Comparison of ENCODE assay signal across 8 cellular contexts in genomic region chr4:139453371-139454110, GRCh38. TPM values are rescaled to one million over a fixed set of nuclear protein-coding genes. Genes with fewer than 3 reads are reported as not detected.
A peak's percentile ranks its signal among the peaks of the same experiment; 100 is the strongest.
DNase-seq lines count a peak whose midpoint lies in the region; ATAC-seq and TF ChIP-seq lines count a peak whose summit lies in the region.

No MANE protein-coding gene starts in this region.

- TF ChIP-seq CTCF in ascending aorta (IDR thresholded peaks at IDR 0.05) (peak in 2 of 3 experiments; percentile 4 to 28), uterus (IDR thresholded peaks at IDR 0.05) (peak in 1 of 4 experiments; percentile 7)

- peak overlapping the region; percentile 92 to 93 for H3K4me3 ChIP-seq in ascending aorta
- H3K4me3 ChIP-seq in right cardiac atrium (ENCODE audit: low read length) = peak overlapping the region; percentile 83
- peak overlapping the region; percentile 94 to 97 for H3K4me3 ChIP-seq in uterus

- intact Hi-C loops in ascending aorta (cut with DNase I) (loop anchor here (1.0 to 10.0 kb wide), 7 partner anchors 79 to 1071 kb away; partner anchors contain the start of genes ELMOD2, MAML3, NAA15 and NOCT), right cardiac atrium (cut with DNase I) (no loop called here), uterus (cut with DNase I; ENCODE audit: low total_unique reads) (loop anchor here (10.0 kb wide), 1 partner anchor 101 kb away; the partner anchor contains the start of gene SETD7)

- ATAC-seq in GM18505 (IDR thresholded peaks at IDR 0.05; ENCODE audit: unreplicated experiment) (peak; percentile 89), HG02970 (IDR thresholded peaks at IDR 0.05; ENCODE audit: low FRiP score, unreplicated experiment) (peak; percentile 91), right cardiac atrium (peak; percentile 99)

- H3K27me3 ChIP-seq in ascending aorta (no peaks in the 10 kb centered on the region), right cardiac atrium (ENCODE audit: control insufficient read depth, insufficient read depth) (no peaks in the 10 kb centered on the region), uterus (no peaks in the 10 kb centered on the region)

- TF ChIP-seq POLR2A in GM18505 (IDR thresholded peaks at IDR 0.05; ENCODE audit: borderline replicate concordance, extremely low read depth, insufficient read depth, insufficient read length) (peak; percentile 92), uterus (IDR thresholded peaks at IDR 0.05) (peak; percentile 85 to 88)

- H3K9me3 ChIP-seq in ascending aorta (no peaks in the 10 kb centered on the region), right cardiac atrium (ENCODE audit: control insufficient read depth, low read length) (no peaks in the 10 kb centered on the region), uterus (no peaks in the 10 kb centered on the region)

- peaks cover 5 to 21% of the 10 kb centered on the region in 2 donors for H3K4me1 ChIP-seq in ascending aorta
- H3K4me1 ChIP-seq in right cardiac atrium (ENCODE audit: control insufficient read depth, insufficient read depth, low read length) = no peaks in the 10 kb centered on the region
- no peaks in the 10 kb centered on the region for H3K4me1 ChIP-seq in uterus

- H3K27ac ChIP-seq in ascending aorta (peak overlapping the region; percentile 94 to 98), right cardiac atrium (ENCODE audit: low read length) (peak overlapping the region; percentile 96), uterus (peak overlapping the region; percentile 98 to 99)

- no peaks in the 10 kb centered on the region for H3K36me3 ChIP-seq in ascending aorta
- H3K36me3 ChIP-seq in uterus = no peaks in the 10 kb centered on the region

- DNase-seq in NCI-H187 (lab: John Stamatoyannopoulos, UW) = peak; percentile 74 to 85
- peak; percentile 91 to 98 (median 96) for DNase-seq in T-helper 2 cell
- peak; percentile 95 to 99 for DNase-seq in ascending aorta (ENCODE audit: low spot score in 2 of 2)
- peak; percentile 99 for DNase-seq in right cardiac atrium
- DNase-seq in pulmonary artery endothelial cell (ENCODE audit: low read depth, low spot score) = peak; percentile 92
- peak; percentile 97 to 99 for DNase-seq in uterus

- under 1% methylated on average over 76 of the region's 76 CpGs for WGBS in right cardiac atrium

RNA-seq across cellular contexts. Expression of gene RAB33B, which starts 0.4 kb away (rescaled TPM):
- total RNA-seq in ascending aorta (4.5 TPM), right cardiac atrium (1 to 10 TPM; 6.9 to 7.9 (median 7.3) TPM), pulmonary artery endothelial cell (27.8 and 29.7 TPM in 2 replicates), uterus (10 to 100 TPM in 3 of 4 donors, 1 to 10 TPM in 1; 9.2 to 46.8 (median 13.8) TPM)
- polyA plus RNA-seq in right cardiac atrium = 3.5 TPM

Comparison
In these comparisons a context has a peak if more than half of its experiments do, and no peak if none do; other contexts are left out.
1. Peak in every context shown above with its lines: DNase-seq, ATAC-seq, H3K4me3 ChIP-seq and H3K27ac ChIP-seq.
2. intact Hi-C loops: an anchor here in ascending aorta (1.0 to 10.0 kb wide) and uterus (10.0 kb wide); none called in right cardiac atrium.